Comparison of ENCODE assay signal across 1 cellular context in genomic region chr6:311679-312220, GRCh38.
A peak's percentile ranks its signal among the peaks of the same experiment; 100 is the strongest.
TF ChIP-seq lines count a peak whose summit lies in the region.

No MANE protein-coding gene starts in this region.

TF ChIP-seq in K562, 482 proteins besides CTCF, POLR2A, EP300 and RAD21 (continued from another document and continues in another):
- no peak for TF ChIP-seq FOXM1 (IDR thresholded peaks at IDR 0.05; ENCODE audit: low read depth)
- TF ChIP-seq FOXM1 (CRISPR knock-in tag; IDR thresholded peaks at IDR 0.05; ENCODE audit: low read depth): no peak
- no peak for TF ChIP-seq NFYB (IDR thresholded peaks at IDR 0.05; ENCODE audit: extremely low read depth, insufficient read length)
- no peak for TF ChIP-seq ZNF696 (CRISPR knock-in tag; conservative IDR thresholded peaks at IDR 0.05)
- TF ChIP-seq PATZ1 (CRISPR knock-in tag; IDR thresholded peaks at IDR 0.05; ENCODE audit: borderline replicate concordance): no peak
- TF ChIP-seq ZNF197 (CRISPR knock-in tag; IDR thresholded peaks at IDR 0.05; ENCODE audit: low read depth): no peak
- no peak for TF ChIP-seq MEF2D (tag; conservative IDR thresholded peaks at IDR 0.05; ENCODE audit: low read depth)
- TF ChIP-seq E2F8 (IDR thresholded peaks at IDR 0.05; ENCODE audit: low read depth, partially characterized antibody): no peak
- TF ChIP-seq BACH1 (tag; IDR thresholded peaks at IDR 0.05): peak; percentile 17; the same call in 1 of the 2 replicates
- TF ChIP-seq CBX2 (IDR thresholded peaks at IDR 0.05; ENCODE audit: insufficient read depth, low read length, poor library complexity, severe bottlenecking): no peak
- TF ChIP-seq ZFP30 (CRISPR knock-in tag; IDR thresholded peaks at IDR 0.05; ENCODE audit: borderline replicate concordance): no peak
- TF ChIP-seq ID3 (CRISPR knock-in tag; IDR thresholded peaks at IDR 0.05): no peak
- 0 out of 2 replicates have a peak, but pooled peaks have one; percentile 33 for TF ChIP-seq ID3 (tag; IDR thresholded peaks at IDR 0.05)
- no peak for TF ChIP-seq ZC3H8 (IDR thresholded peaks at IDR 0.05)
- no peak for TF ChIP-seq ZNF134 (CRISPR knock-in tag; conservative IDR thresholded peaks at IDR 0.05)
- no peak for TF ChIP-seq EZH2 (IDR thresholded peaks at IDR 0.05; ENCODE audit: borderline replicate concordance, low read depth, low read length)
- no peak for TF ChIP-seq NFRKB (IDR thresholded peaks at IDR 0.05; ENCODE audit: low read depth)
- TF ChIP-seq FUS (optimal IDR thresholded peaks at IDR 0.05; ENCODE audit: low read depth, low read length): no peak
- TF ChIP-seq ZMIZ1 (IDR thresholded peaks at IDR 0.05; ENCODE audit: low read depth in 2 of 2, low read length in 2 of 2): no peak
- TF ChIP-seq ELF2 (CRISPR knock-in tag; IDR thresholded peaks at IDR 0.05): no peak
- TF ChIP-seq BRCA1 (IDR thresholded peaks at IDR 0.05): no peak
- TF ChIP-seq BRCA1 (CRISPR knock-in tag; IDR thresholded peaks at IDR 0.05): no peak
- TF ChIP-seq ZC3H11A (IDR thresholded peaks at IDR 0.05; ENCODE audit: low read depth, low read length): no peak
- TF ChIP-seq ZNF766 (CRISPR knock-in tag; conservative IDR thresholded peaks at IDR 0.05): no peak
- TF ChIP-seq FOXJ3 (CRISPR knock-in tag; IDR thresholded peaks at IDR 0.05): no peak
- TF ChIP-seq MAZ (CRISPR knock-in tag; conservative IDR thresholded peaks at IDR 0.05 in 1 of 2, IDR thresholded peaks at IDR 0.05 in 1 of 2): no peak
- TF ChIP-seq HDGF (IDR thresholded peaks at IDR 0.05): no peak
- no peak for TF ChIP-seq TBP (optimal IDR thresholded peaks at IDR 0.05; ENCODE audit: low read depth, low read length)
- TF ChIP-seq PHF8 (IDR thresholded peaks at IDR 0.05; ENCODE audit: borderline replicate concordance, low read length): no peak
- TF ChIP-seq COPS2 (conservative IDR thresholded peaks at IDR 0.05): no peak
- TF ChIP-seq SMC3 (conservative IDR thresholded peaks at IDR 0.05; ENCODE audit: insufficient read depth, low read depth, low read length): no peak
- no peak for TF ChIP-seq ZBTB34 (CRISPR knock-in tag; IDR thresholded peaks at IDR 0.05)
- no peak for TF ChIP-seq ARID3A (IDR thresholded peaks at IDR 0.05; ENCODE audit: borderline replicate concordance, low read depth, low read length)
- TF ChIP-seq ZNF354B (CRISPR knock-in tag; IDR thresholded peaks at IDR 0.05): no peak
- TF ChIP-seq ZNF311 (CRISPR knock-in tag; IDR thresholded peaks at IDR 0.05): no peak
- TF ChIP-seq MXI1 (IDR thresholded peaks at IDR 0.05; ENCODE audit: low read depth, low read length): no peak
- TF ChIP-seq ZNF57 (CRISPR knock-in tag; IDR thresholded peaks at IDR 0.05): no peak
- TF ChIP-seq ZBTB2 (IDR thresholded peaks at IDR 0.05): no peak
- TF ChIP-seq CHD1 (IDR thresholded peaks at IDR 0.05; ENCODE audit: low read length): no peak
- no peak for TF ChIP-seq GATAD2A (IDR thresholded peaks at IDR 0.05)
- TF ChIP-seq ZNF140 (CRISPR knock-in tag; IDR thresholded peaks at IDR 0.05): no peak
- no peak for TF ChIP-seq ZFP36 (IDR thresholded peaks at IDR 0.05; ENCODE audit: low read depth, low read length, partially characterized antibody)
- no peak for TF ChIP-seq TAF7 (tag; IDR thresholded peaks at IDR 0.05)
- TF ChIP-seq ZKSCAN1 (IDR thresholded peaks at IDR 0.05; ENCODE audit: low read depth, low read length): no peak
- TF ChIP-seq MCM7 (IDR thresholded peaks at IDR 0.05): no peak
- no peak for TF ChIP-seq UBTF (IDR thresholded peaks at IDR 0.05; ENCODE audit: borderline replicate concordance in 1 of 2, low read depth in 2 of 2, low read length in 2 of 2)
- no peak for TF ChIP-seq HCFC1 (IDR thresholded peaks at IDR 0.05; ENCODE audit: low read depth, low read length)
- no peak for TF ChIP-seq CTCFL (IDR thresholded peaks at IDR 0.05; ENCODE audit: borderline replicate concordance, insufficient read depth, low read depth, low read length, poor library complexity, severe bottlenecking)
- no peak for TF ChIP-seq SUPT5H (IDR thresholded peaks at IDR 0.05)
